ENCODE assay signal across 2 cellular contexts in the genomic region with DNA sequence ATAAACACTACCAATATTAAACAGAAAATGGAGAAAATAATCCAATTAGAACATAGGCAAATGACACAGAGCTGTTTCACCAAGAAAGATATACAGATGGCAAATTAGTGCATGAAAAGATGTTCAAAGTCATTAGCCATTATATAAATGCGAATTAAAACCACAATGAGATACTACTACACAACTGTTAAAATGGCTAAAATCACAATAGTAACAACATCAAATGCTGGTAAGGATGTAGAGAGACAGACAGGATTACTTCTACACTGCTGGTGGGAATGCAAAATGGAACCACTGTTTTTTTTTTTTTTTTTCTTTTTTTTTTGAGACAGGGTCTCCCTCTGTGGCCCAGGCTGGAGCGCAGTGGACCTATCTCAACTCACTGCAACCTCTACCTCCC.
TF ChIP-seq lines count a peak whose summit lies in the region.

No MANE protein-coding gene starts in this region.

TF ChIP-seq in HEK293, 187 proteins besides CTCF, POLR2A, EP300 and RAD21:
- TF ChIP-seq ZNF280D (tag by site-specific recombination; IDR thresholded peaks at IDR 0.05): peak; percentile 85
- no peak for TF ChIP-seq ZNF488 (tag by site-specific recombination; IDR thresholded peaks at IDR 0.05)
- TF ChIP-seq ZNF664 (tag by site-specific recombination; IDR thresholded peaks at IDR 0.05): peak; percentile 100

TF ChIP-seq in K562, 482 proteins besides CTCF, POLR2A, EP300 and RAD21 (continued from another document):
- TF ChIP-seq, protein P1, sequence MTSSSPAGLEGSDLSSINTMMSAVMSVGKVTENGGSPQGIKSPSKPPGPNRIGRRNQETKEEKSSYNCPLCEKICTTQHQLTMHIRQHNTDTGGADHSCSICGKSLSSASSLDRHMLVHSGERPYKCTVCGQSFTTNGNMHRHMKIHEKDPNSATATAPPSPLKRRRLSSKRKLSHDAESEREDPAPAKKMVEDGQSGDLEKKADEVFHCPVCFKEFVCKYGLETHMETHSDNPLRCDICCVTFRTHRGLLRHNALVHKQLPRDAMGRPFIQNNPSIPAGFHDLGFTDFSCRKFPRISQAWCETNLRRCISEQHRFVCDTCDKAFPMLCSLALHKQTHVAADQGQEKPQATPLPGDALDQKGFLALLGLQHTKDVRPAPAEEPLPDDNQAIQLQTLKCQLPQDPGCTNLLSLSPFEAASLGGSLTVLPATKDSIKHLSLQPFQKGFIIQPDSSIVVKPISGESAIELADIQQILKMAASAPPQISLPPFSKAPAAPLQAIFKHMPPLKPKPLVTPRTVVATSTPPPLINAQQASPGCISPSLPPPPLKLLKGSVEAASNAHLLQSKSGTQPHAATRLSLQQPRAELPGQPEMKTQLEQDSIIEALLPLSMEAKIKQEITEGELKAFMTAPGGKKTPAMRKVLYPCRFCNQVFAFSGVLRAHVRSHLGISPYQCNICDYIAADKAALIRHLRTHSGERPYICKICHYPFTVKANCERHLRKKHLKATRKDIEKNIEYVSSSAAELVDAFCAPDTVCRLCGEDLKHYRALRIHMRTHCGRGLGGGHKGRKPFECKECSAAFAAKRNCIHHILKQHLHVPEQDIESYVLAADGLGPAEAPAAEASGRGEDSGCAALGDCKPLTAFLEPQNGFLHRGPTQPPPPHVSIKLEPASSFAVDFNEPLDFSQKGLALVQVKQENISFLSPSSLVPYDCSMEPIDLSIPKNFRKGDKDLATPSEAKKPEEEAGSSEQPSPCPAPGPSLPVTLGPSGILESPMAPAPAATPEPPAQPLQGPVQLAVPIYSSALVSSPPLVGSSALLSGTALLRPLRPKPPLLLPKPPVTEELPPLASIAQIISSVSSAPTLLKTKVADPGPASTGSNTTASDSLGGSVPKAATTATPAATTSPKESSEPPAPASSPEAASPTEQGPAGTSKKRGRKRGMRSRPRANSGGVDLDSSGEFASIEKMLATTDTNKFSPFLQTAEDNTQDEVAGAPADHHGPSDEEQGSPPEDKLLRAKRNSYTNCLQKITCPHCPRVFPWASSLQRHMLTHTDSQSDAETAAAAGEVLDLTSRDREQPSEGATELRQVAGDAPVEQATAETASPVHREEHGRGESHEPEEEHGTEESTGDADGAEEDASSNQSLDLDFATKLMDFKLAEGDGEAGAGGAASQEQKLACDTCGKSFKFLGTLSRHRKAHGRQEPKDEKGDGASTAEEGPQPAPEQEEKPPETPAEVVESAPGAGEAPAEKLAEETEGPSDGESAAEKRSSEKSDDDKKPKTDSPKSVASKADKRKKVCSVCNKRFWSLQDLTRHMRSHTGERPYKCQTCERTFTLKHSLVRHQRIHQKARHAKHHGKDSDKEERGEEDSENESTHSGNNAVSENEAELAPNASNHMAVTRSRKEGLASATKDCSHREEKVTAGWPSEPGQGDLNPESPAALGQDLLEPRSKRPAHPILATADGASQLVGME (CRISPR knock-in tag; IDR thresholded peaks at IDR 0.05): no peak
- no peak for TF ChIP-seq TOE1 (IDR thresholded peaks at IDR 0.05; ENCODE audit: borderline replicate concordance)
- TF ChIP-seq TOE1 (CRISPR knock-in tag; IDR thresholded peaks at IDR 0.05; ENCODE audit: borderline replicate concordance, low read depth): no peak
- TF ChIP-seq ZNF282 (CRISPR knock-in tag; IDR thresholded peaks at IDR 0.05): no peak
- 0 out of 2 replicates have a peak, but pooled peaks have one; percentile 42 for TF ChIP-seq SMARCA5 (IDR thresholded peaks at IDR 0.05)
- TF ChIP-seq RCOR1 (IDR thresholded peaks at IDR 0.05; ENCODE audit: borderline replicate concordance in 1 of 2, low read depth in 2 of 2, low read length in 2 of 2): no peak
- TF ChIP-seq ZNF668 (CRISPR knock-in tag; IDR thresholded peaks at IDR 0.05): no peak
